1 cellular context compared by ENCODE assay signal in the genomic region with DNA sequence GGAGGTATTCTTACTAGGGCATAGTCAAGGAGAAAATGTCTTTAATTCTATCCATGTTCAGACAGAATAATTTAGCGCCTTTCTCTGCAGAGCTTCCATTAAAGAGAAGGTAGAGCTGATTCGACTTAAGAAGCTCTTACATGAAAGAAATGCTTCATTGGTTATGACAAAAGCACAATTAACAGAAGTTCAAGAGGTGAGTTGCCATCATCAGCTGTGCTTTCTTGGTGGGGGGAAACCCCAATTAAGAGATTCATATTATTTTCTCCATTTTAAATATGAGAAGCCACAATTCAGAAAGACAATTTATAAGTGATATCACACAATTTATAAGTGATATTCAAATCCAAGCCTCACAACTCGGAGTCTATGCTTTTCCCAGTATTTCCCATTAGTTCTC.
TF ChIP-seq lines count a peak whose summit lies in the region.

No MANE protein-coding gene starts in this region.

TF ChIP-seq in K562, 482 proteins besides CTCF, POLR2A, EP300 and RAD21:
- TF ChIP-seq, protein P1, sequence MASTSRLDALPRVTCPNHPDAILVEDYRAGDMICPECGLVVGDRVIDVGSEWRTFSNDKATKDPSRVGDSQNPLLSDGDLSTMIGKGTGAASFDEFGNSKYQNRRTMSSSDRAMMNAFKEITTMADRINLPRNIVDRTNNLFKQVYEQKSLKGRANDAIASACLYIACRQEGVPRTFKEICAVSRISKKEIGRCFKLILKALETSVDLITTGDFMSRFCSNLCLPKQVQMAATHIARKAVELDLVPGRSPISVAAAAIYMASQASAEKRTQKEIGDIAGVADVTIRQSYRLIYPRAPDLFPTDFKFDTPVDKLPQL (IDR thresholded peaks at IDR 0.05; ENCODE audit: extremely low read depth, insufficient read length): no peak
- TF ChIP-seq DACH1 (IDR thresholded peaks at IDR 0.05; ENCODE audit: partially characterized antibody) (no peak), RBBP5 (IDR thresholded peaks at IDR 0.05; ENCODE audit: borderline replicate concordance, insufficient read depth, low read length, poor library complexity, severe bottlenecking) (no peak), SIN3B (IDR thresholded peaks at IDR 0.05; ENCODE audit: low read depth) (no peak), SRSF3 (IDR thresholded peaks at IDR 0.05; ENCODE audit: insufficient read depth, low read length) (no peak), HMG20A (CRISPR knock-in tag; conservative IDR thresholded peaks at IDR 0.05) (no peak), EWSR1 (IDR thresholded peaks at IDR 0.05; ENCODE audit: borderline replicate concordance, low read depth, partially characterized antibody) (no peak), PCBP2 (IDR thresholded peaks at IDR 0.05; ENCODE audit: low read depth, low read length, poor library complexity, severe bottlenecking) (no peak), MTA3 (IDR thresholded peaks at IDR 0.05; ENCODE audit: borderline replicate concordance) (no peak), BMI1 (IDR thresholded peaks at IDR 0.05; ENCODE audit: low read length) (no peak), SLC30A9 (CRISPR knock-in tag; IDR thresholded peaks at IDR 0.05) (no peak), DPF2 (IDR thresholded peaks at IDR 0.05) (no peak), COPS2 (conservative IDR thresholded peaks at IDR 0.05) (no peak), SMARCA4 (IDR thresholded peaks at IDR 0.05) (no peak)
- TF ChIP-seq, protein P2, sequence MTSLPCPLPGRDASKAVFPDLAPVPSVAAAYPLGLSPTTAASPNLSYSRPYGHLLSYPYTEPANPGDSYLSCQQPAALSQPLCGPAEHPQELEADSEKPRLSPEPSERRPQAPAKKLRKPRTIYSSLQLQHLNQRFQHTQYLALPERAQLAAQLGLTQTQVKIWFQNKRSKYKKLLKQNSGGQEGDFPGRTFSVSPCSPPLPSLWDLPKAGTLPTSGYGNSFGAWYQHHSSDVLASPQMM (CRISPR knock-in tag; IDR thresholded peaks at IDR 0.05): no peak
- TF ChIP-seq, protein P3, sequence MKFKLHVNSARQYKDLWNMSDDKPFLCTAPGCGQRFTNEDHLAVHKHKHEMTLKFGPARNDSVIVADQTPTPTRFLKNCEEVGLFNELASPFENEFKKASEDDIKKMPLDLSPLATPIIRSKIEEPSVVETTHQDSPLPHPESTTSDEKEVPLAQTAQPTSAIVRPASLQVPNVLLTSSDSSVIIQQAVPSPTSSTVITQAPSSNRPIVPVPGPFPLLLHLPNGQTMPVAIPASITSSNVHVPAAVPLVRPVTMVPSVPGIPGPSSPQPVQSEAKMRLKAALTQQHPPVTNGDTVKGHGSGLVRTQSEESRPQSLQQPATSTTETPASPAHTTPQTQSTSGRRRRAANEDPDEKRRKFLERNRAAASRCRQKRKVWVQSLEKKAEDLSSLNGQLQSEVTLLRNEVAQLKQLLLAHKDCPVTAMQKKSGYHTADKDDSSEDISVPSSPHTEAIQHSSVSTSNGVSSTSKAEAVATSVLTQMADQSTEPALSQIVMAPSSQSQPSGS (CRISPR knock-in tag; IDR thresholded peaks at IDR 0.05): no peak
TF ChIP-seq in K562: peak in this region for 0.
